8 cellular contexts compared by ENCODE assay signal in genomic region chr12:120445911-120446909, GRCh38. TPM values are rescaled to one million over a fixed set of nuclear protein-coding genes. Genes with fewer than 3 reads are reported as not detected.
DNase-seq lines count a peak whose midpoint lies in the region; FAIRE-seq and TF ChIP-seq lines count a peak whose summit lies in the region.

TSS of gene GATC (plus strand) at chr12:120446444. CDS start at chr12:120446481, 37 bp downstream.
TSS of gene TRIAP1 (minus strand) at chr12:120446384. CDS start at chr12:120446372, 12 bp downstream.

- H3K4me1 Mint-ChIP-seq in H9, result peaks cover 12 to 15% of the 10 kb centered on the region in 2 experiments

- peaks cover 0 to 5% of the 10 kb centered on the region in 2 experiments; a peak in 2 of 5 replicates for H3K9me3 Mint-ChIP-seq in H9

- H4K5ac ChIP-seq in H9 (ENCODE audit: insufficient read length, low read depth, low read length), result peak within 1 kb of the TSS; percentile 85

- peak; percentile 83 for DNase-seq in G401 (ENCODE audit: low spot score)
- DNase-seq in H9, result peak; percentile 93
- DNase-seq in M059J (ENCODE audit: low read depth), result peak; percentile 76
- DNase-seq in SJCRH30, result peak; percentile 78 to 84
- DNase-seq in activated gamma-delta T cell treated with anti-CD3 and anti-CD28 coated beads, Interleukin-2, amount 50 U/mL, for 16 hours (ENCODE audit: low read depth), result peak; percentile 78
- DNase-seq in frontal cortex (ENCODE audit: low spot score in 2 of 2), result peak; percentile 76 to 83
- peak; percentile 89 for DNase-seq in neuronal stem cell (ENCODE audit: low spot score)
- DNase-seq in substantia nigra (lab: John Stamatoyannopoulos, UW), result peak in 47 of 49 donors; percentile 35 to 89 (median 76)

- no peak within 1 kb of the TSS for H2BK20ac ChIP-seq in H9 (ENCODE audit: low read depth, low read length, poor library complexity, severe bottlenecking)

- H3K4me3 ChIP-seq in SJCRH30 (peak within 1 kb of the TSS; percentile 94), neuronal stem cell (ENCODE audit: low read length in 2 of 2) (peak within 1 kb of the TSS; percentile 96 to 97)

- no peak for FAIRE-seq in frontal cortex (lab: Jason Lieb, UNC)

- peak within 1 kb of the TSS; percentile 97 to 99 (median 97) for H3K27ac Mint-ChIP-seq in H9

- peaks cover 8% of the 10 kb centered on the region for H3K79me1 ChIP-seq in H9 (ENCODE audit: insufficient read depth, low read depth, low read length, poor library complexity, severe bottlenecking)
- H3K79me1 ChIP-seq in neuronal stem cell (ENCODE audit: low read depth, low read length), result peaks cover 8% of the 10 kb centered on the region

- in situ Hi-C loops in G401 (cut with HindIII; ENCODE audit: low sequenced_read_pairs), result loop anchor here (10.0 kb wide), 1 partner anchor 221 kb away; no protein-coding TSS in a partner anchor

- peak within 1 kb of the TSS; percentile 60 for H2BK5ac ChIP-seq in H9 (ENCODE audit: insufficient read length, low read length)
- H2BK5ac ChIP-seq in neuronal stem cell (ENCODE audit: low read length), result peak within 1 kb of the TSS; percentile 91

- TF ChIP-seq CTCF in H9 (conservative IDR thresholded peaks at IDR 0.05), result no peak

- H3K36me3 Mint-ChIP-seq in H9 (ENCODE audit: insufficient read depth in 1 of 3, low read depth in 3 of 3), result peaks cover 23 to 65% (median 54%) of the 10 kb centered on the region in 3 experiments; a peak in 6 of 7 replicates

- H3K9me3 ChIP-seq in H9 (ENCODE audit: control insufficient read depth, low read depth, low read length) (no peaks in the 10 kb centered on the region), SJCRH30 (replicated peaks) (no peaks in the 10 kb centered on the region), neuronal stem cell (replicated peaks in 1 of 2; ENCODE audit: control insufficient read depth in 2 of 2, insufficient read depth in 1 of 2, low read depth in 1 of 2, low read length in 2 of 2) (peaks cover 0 to 1% of the 10 kb centered on the region in 2 donors)

- H2AFZ ChIP-seq in H9 (ENCODE audit: low read length), result no peak within 1 kb of the TSS
- H2AFZ ChIP-seq in neuronal stem cell (ENCODE audit: low read length), result peak within 1 kb of the TSS; percentile 89

- H3K23me2 ChIP-seq in H9 (ENCODE audit: insufficient read length, low read depth, low read length, poor library complexity, severe bottlenecking), result peaks cover 6% of the 10 kb centered on the region

- H3K79me2 ChIP-seq in H9 (ENCODE audit: insufficient read depth, low read length), result peaks cover 14% of the 10 kb centered on the region; the same call in 1 of the 2 replicates

- no peak within 1 kb of the TSS for H2AK5ac ChIP-seq in H9 (ENCODE audit: insufficient read length, low read length)
- H2AK5ac ChIP-seq in neuronal stem cell (ENCODE audit: low read depth, low read length), result peak within 1 kb of the TSS; percentile 91

- no peak within 1 kb of the TSS for H3K23ac ChIP-seq in H9 (ENCODE audit: insufficient read length, low read depth, low read length)
- H3K23ac ChIP-seq in neuronal stem cell (ENCODE audit: low read depth, low read length, poor library complexity), result peak within 1 kb of the TSS; percentile 99

- H4K8ac ChIP-seq in H9 (replicated peaks; ENCODE audit: insufficient read length, low read depth, low read length), result no peak within 1 kb of the TSS
- peak within 1 kb of the TSS; percentile 98 for H4K8ac ChIP-seq in neuronal stem cell (ENCODE audit: low read depth, low read length)

- no peak within 1 kb of the TSS; the same call in 1 of the 2 replicates for H3K4ac ChIP-seq in H9 (ENCODE audit: low read depth, low read length)
- peak within 1 kb of the TSS; percentile 95 for H3K4ac ChIP-seq in neuronal stem cell (ENCODE audit: low read length)

- peak within 1 kb of the TSS; percentile 98 to 99 for H3K4me3 Mint-ChIP-seq in H9

- H3K9ac ChIP-seq in H9 (ENCODE audit: extremely low read depth, insufficient read length, low read length), result peak within 1 kb of the TSS; percentile 96
- H3K9ac ChIP-seq in neuronal stem cell (ENCODE audit: low read depth, low read length, poor library complexity), result peak within 1 kb of the TSS; percentile 97

- H2BK15ac ChIP-seq in H9 (ENCODE audit: low read depth, low read length) (0 out of 2 replicates have a peak within 1 kb of the TSS, but pooled peaks have one; percentile 26), neuronal stem cell (ENCODE audit: low read length) (no peak within 1 kb of the TSS)

- H3K18ac ChIP-seq in H9 (ENCODE audit: insufficient read length, low read depth, low read length) (peak within 1 kb of the TSS; percentile 98), neuronal stem cell (ENCODE audit: low read length) (peak within 1 kb of the TSS; percentile 99)

- H3K4me2 ChIP-seq in H9 (ENCODE audit: insufficient read depth, insufficient read length, low read length), result peak within 1 kb of the TSS; percentile 94
- peak within 1 kb of the TSS; percentile 89 for H3K4me2 ChIP-seq in neuronal stem cell (ENCODE audit: insufficient read depth, low read length, poor library complexity, severe bottlenecking)

- H3K14ac ChIP-seq in H9 (ENCODE audit: insufficient read depth, low read length) (peak within 1 kb of the TSS; percentile 97), neuronal stem cell (ENCODE audit: low read length) (peak within 1 kb of the TSS; percentile 89)

- H3K27ac ChIP-seq in H9 (ENCODE audit: insufficient read length, low read depth, low read length) (peak within 1 kb of the TSS; percentile 55), SJCRH30 (peak within 1 kb of the TSS; percentile 54), neuronal stem cell (replicated peaks; ENCODE audit: low read length) (peak within 1 kb of the TSS; percentile 84), substantia nigra (ENCODE audit: low read depth, low read length, poor library complexity, severe bottlenecking) (peak within 1 kb of the TSS; percentile 88)

- no peak within 1 kb of the TSS for H2BK120ac ChIP-seq in H9 (ENCODE audit: low read depth, low read length, poor library complexity, severe bottlenecking)
- H2BK120ac ChIP-seq in neuronal stem cell (ENCODE audit: low read depth, low read length), result no peak within 1 kb of the TSS

- no CpG with 5 or more reads among the region's 80 CpGs for WGBS in H9 (ENCODE audit: extremely low coverage, insufficient read length, low lambda C conversion rate)
- WGBS in neuronal stem cell (ENCODE audit: extremely low coverage in 2 of 2, insufficient read length in 2 of 2, insufficient replicate concordance in 1 of 2), 2 donors, result no CpG with 5 or more reads among the region's 80 CpGs

- H3K36me3 ChIP-seq in SJCRH30 (peaks cover 18% of the 10 kb centered on the region), neuronal stem cell (replicated peaks in 1 of 2; ENCODE audit: control insufficient read depth in 2 of 2, insufficient read depth in 2 of 2, low read length in 2 of 2) (peaks cover 13 to 66% of the 10 kb centered on the region in 2 donors)

- H2BK12ac ChIP-seq in H9 (ENCODE audit: insufficient read length, low read depth, low read length) (no peak within 1 kb of the TSS), neuronal stem cell (ENCODE audit: low read length) (peak within 1 kb of the TSS; percentile 2)

- H3K27me3 Mint-ChIP-seq in H9 (ENCODE audit: low read depth), result no peaks in the 10 kb centered on the region; the same call in 1 of the 2 replicates

- H3K27me3 ChIP-seq in H9 (ENCODE audit: insufficient read depth, low read length) (no peaks in the 10 kb centered on the region), SJCRH30 (no peaks in the 10 kb centered on the region), neuronal stem cell (ENCODE audit: control insufficient read depth in 3 of 3, insufficient read depth in 3 of 3, low read depth in 1 of 3, low read length in 3 of 3) (no peaks in the 10 kb centered on the region)

- H4K91ac ChIP-seq in H9 (ENCODE audit: insufficient read length, low read depth, low read length) (no peak within 1 kb of the TSS), neuronal stem cell (ENCODE audit: low read depth, low read length, poor library complexity) (no peak within 1 kb of the TSS)

- H3K4me1 ChIP-seq in H9 (ENCODE audit: insufficient read depth, low read length) (no peaks in the 10 kb centered on the region; the same call in 1 of the 2 replicates), SJCRH30 (peaks cover 4% of the 10 kb centered on the region; the same call in 1 of the 2 replicates), neuronal stem cell (ENCODE audit: control insufficient read depth in 2 of 2, insufficient read depth in 1 of 2, low read depth in 1 of 2, low read length in 2 of 2) (peaks cover 6 to 14% of the 10 kb centered on the region in 2 donors)

- H4K20me1 ChIP-seq in H9 (ENCODE audit: control insufficient read depth, insufficient read depth, insufficient read length), result no peaks in the 10 kb centered on the region

- H3K56ac ChIP-seq in H9 (ENCODE audit: insufficient read length, low read depth, low read length), result no peak within 1 kb of the TSS

- no peak within 1 kb of the TSS for H3T11ph ChIP-seq in H9 (ENCODE audit: low read length)

RNA-seq across cellular contexts. Expression of gene GATC, which starts in this region (rescaled TPM):
- 34.3 and 42.3 TPM in 2 replicates for total RNA-seq in G401 (2014; rRNA removed; shearing (Covaris generic))
- total RNA-seq in H9 (2021), result 25.9 and 38.5 TPM in 2 replicates
- total RNA-seq in M059J (2014; rRNA removed; shearing (Covaris generic)), result 12.6 and 22.3 TPM in 2 replicates
- 29.8 and 31.4 TPM in 2 replicates for total RNA-seq in SJCRH30 (2014; rRNA removed; shearing (Covaris generic))
- total RNA-seq in frontal cortex, result 28.9 TPM
- 27.6 TPM for polyA plus RNA-seq in neuronal stem cell (2013, experiment 1 of 2)
- polyA plus RNA-seq in neuronal stem cell (2013, experiment 2 of 2), result 28.7 TPM

RNA-seq across cellular contexts. Expression of gene TRIAP1, which starts in this region (rescaled TPM):
- 90.3 and 118 TPM in 2 replicates for total RNA-seq in G401 (2014; rRNA removed; shearing (Covaris generic))
- total RNA-seq in H9 (2021) (70.4 and 77.9 TPM in 2 replicates), frontal cortex (11.0 TPM)
- total RNA-seq in M059J (2014; rRNA removed; shearing (Covaris generic)), result 27.8 and 29.9 TPM in 2 replicates
- 43.4 and 45.5 TPM in 2 replicates for total RNA-seq in SJCRH30 (2014; rRNA removed; shearing (Covaris generic))
- polyA plus RNA-seq in neuronal stem cell (2013, experiment 1 of 2), result 54.2 TPM
- polyA plus RNA-seq in neuronal stem cell (2013, experiment 2 of 2), result 55.2 TPM

Comparison
In these comparisons a context has a peak if more than half of its experiments do, and no peak if none do; other contexts are left out.
1. Peak in every context shown above with its lines: DNase-seq, H3K4me3 ChIP-seq and H3K27ac ChIP-seq.